ENCODE assay signal across 1 cellular context in the genomic region with DNA sequence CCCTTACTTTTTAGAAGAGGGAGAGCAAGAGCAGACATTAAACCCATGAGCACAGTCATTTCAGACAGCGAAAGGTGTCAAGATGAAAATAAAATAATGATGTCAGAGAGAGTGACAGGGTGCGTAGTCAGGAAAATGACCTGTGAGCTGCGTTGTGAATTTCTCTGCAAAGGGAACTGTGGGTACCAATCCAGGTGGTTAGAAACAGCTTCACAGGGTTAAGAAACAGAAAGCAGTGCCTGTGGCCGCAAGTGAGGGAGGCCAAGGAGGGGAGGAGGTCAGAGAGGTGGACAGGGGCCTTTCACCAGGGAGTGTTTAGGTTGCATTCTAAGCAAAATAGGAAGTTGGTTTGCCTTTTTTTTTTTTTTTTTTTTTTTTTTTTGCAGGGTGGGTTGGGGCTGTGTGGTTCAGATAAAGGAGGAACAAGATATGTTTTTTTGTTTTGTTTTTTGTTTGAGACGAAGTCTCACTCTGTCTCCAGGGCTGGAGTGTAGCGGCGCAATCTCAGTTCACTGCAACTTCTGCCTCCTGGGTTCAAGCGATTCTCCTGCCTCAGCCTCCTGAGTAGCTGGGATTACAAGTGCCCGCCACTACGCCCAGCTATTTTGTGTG.
A peak's percentile ranks its signal among the peaks of the same experiment; 100 is the strongest.
TF ChIP-seq lines count a peak whose summit lies in the region.

No MANE protein-coding gene starts in this region.

TF ChIP-seq in K562, 482 proteins besides CTCF, POLR2A, EP300 and RAD21 (continued from another document and continues in another):
- TF ChIP-seq, protein P1, sequence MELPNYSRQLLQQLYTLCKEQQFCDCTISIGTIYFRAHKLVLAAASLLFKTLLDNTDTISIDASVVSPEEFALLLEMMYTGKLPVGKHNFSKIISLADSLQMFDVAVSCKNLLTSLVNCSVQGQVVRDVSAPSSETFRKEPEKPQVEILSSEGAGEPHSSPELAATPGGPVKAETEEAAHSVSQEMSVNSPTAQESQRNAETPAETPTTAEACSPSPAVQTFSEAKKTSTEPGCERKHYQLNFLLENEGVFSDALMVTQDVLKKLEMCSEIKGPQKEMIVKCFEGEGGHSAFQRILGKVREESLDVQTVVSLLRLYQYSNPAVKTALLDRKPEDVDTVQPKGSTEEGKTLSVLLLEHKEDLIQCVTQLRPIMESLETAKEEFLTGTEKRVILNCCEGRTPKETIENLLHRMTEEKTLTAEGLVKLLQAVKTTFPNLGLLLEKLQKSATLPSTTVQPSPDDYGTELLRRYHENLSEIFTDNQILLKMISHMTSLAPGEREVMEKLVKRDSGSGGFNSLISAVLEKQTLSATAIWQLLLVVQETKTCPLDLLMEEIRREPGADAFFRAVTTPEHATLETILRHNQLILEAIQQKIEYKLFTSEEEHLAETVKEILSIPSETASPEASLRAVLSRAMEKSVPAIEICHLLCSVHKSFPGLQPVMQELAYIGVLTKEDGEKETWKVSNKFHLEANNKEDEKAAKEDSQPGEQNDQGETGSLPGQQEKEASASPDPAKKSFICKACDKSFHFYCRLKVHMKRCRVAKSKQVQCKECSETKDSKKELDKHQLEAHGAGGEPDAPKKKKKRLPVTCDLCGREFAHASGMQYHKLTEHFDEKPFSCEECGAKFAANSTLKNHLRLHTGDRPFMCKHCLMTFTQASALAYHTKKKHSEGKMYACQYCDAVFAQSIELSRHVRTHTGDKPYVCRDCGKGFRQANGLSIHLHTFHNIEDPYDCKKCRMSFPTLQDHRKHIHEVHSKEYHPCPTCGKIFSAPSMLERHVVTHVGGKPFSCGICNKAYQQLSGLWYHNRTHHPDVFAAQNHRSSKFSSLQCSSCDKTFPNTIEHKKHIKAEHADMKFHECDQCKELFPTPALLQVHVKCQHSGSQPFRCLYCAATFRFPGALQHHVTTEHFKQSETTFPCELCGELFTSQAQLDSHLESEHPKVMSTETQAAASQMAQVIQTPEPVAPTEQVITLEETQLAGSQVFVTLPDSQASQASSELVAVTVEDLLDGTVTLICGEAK (IDR thresholded peaks at IDR 0.05): no peak
- TF ChIP-seq, protein P1 (CRISPR knock-in tag; IDR thresholded peaks at IDR 0.05): no peak
- TF ChIP-seq ZFX (CRISPR knock-in tag; IDR thresholded peaks at IDR 0.05) (no peak), DLX4 (CRISPR knock-in tag; IDR thresholded peaks at IDR 0.05) (no peak), BACH1 (tag; IDR thresholded peaks at IDR 0.05) (no peak), ZNF165 (CRISPR knock-in tag; IDR thresholded peaks at IDR 0.05; ENCODE audit: borderline replicate concordance) (no peak), ZNF280B (CRISPR knock-in tag; IDR thresholded peaks at IDR 0.05) (no peak), BRCA1 (IDR thresholded peaks at IDR 0.05) (no peak), BRCA1 (CRISPR knock-in tag; IDR thresholded peaks at IDR 0.05) (no peak), SP1 (CRISPR knock-in tag; IDR thresholded peaks at IDR 0.05) (no peak), ZNF695 (CRISPR knock-in tag; IDR thresholded peaks at IDR 0.05) (no peak), SMARCA4 (IDR thresholded peaks at IDR 0.05) (peak; percentile 81), ZNF780A (CRISPR knock-in tag; IDR thresholded peaks at IDR 0.05) (no peak), TOE1 (IDR thresholded peaks at IDR 0.05; ENCODE audit: borderline replicate concordance) (no peak), TOE1 (CRISPR knock-in tag; IDR thresholded peaks at IDR 0.05; ENCODE audit: borderline replicate concordance, low read depth) (no peak), ARNT (IDR thresholded peaks at IDR 0.05) (no peak), ILK (tag; IDR thresholded peaks at IDR 0.05; ENCODE audit: borderline replicate concordance, low read depth) (no peak), SMARCE1 (IDR thresholded peaks at IDR 0.05) (peak; percentile 86), TAF1 (IDR thresholded peaks at IDR 0.05; ENCODE audit: control insufficient read depth, extremely low read depth, insufficient read depth, low read length, severe bottlenecking) (no peak), ZNF740 (CRISPR knock-in tag; IDR thresholded peaks at IDR 0.05) (no peak), ZNF740 (tag; IDR thresholded peaks at IDR 0.05) (no peak), MTA3 (IDR thresholded peaks at IDR 0.05; ENCODE audit: borderline replicate concordance) (no peak), CEBPG (CRISPR knock-in tag; IDR thresholded peaks at IDR 0.05) (no peak; the same call in 1 of the 2 replicates), CEBPG (tag; conservative IDR thresholded peaks at IDR 0.05 in 1 of 2, IDR thresholded peaks at IDR 0.05 in 1 of 2) (no peak), EZH2 (IDR thresholded peaks at IDR 0.05; ENCODE audit: borderline replicate concordance, low read depth, low read length) (no peak), DMBX1 (CRISPR knock-in tag; IDR thresholded peaks at IDR 0.05; ENCODE audit: borderline replicate concordance) (no peak), SMAD2 (IDR thresholded peaks at IDR 0.05; ENCODE audit: low read depth, low read length) (no peak), TAL1 (IDR thresholded peaks at IDR 0.05) (peak; percentile 62), ELF1 (tag; IDR thresholded peaks at IDR 0.05) (no peak), ATF4 (CRISPR knock-in tag; IDR thresholded peaks at IDR 0.05) (no peak), RBM39 (optimal IDR thresholded peaks at IDR 0.05; ENCODE audit: low read depth, low read length) (no peak)
- TF ChIP-seq, protein P2, sequence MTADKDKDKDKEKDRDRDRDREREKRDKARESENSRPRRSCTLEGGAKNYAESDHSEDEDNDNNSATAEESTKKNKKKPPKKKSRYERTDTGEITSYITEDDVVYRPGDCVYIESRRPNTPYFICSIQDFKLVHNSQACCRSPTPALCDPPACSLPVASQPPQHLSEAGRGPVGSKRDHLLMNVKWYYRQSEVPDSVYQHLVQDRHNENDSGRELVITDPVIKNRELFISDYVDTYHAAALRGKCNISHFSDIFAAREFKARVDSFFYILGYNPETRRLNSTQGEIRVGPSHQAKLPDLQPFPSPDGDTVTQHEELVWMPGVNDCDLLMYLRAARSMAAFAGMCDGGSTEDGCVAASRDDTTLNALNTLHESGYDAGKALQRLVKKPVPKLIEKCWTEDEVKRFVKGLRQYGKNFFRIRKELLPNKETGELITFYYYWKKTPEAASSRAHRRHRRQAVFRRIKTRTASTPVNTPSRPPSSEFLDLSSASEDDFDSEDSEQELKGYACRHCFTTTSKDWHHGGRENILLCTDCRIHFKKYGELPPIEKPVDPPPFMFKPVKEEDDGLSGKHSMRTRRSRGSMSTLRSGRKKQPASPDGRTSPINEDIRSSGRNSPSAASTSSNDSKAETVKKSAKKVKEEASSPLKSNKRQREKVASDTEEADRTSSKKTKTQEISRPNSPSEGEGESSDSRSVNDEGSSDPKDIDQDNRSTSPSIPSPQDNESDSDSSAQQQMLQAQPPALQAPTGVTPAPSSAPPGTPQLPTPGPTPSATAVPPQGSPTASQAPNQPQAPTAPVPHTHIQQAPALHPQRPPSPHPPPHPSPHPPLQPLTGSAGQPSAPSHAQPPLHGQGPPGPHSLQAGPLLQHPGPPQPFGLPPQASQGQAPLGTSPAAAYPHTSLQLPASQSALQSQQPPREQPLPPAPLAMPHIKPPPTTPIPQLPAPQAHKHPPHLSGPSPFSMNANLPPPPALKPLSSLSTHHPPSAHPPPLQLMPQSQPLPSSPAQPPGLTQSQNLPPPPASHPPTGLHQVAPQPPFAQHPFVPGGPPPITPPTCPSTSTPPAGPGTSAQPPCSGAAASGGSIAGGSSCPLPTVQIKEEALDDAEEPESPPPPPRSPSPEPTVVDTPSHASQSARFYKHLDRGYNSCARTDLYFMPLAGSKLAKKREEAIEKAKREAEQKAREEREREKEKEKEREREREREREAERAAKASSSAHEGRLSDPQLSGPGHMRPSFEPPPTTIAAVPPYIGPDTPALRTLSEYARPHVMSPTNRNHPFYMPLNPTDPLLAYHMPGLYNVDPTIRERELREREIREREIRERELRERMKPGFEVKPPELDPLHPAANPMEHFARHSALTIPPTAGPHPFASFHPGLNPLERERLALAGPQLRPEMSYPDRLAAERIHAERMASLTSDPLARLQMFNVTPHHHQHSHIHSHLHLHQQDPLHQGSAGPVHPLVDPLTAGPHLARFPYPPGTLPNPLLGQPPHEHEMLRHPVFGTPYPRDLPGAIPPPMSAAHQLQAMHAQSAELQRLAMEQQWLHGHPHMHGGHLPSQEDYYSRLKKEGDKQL (CRISPR knock-in tag; IDR thresholded peaks at IDR 0.05; ENCODE audit: borderline replicate concordance): no peak
- TF ChIP-seq, protein P3, sequence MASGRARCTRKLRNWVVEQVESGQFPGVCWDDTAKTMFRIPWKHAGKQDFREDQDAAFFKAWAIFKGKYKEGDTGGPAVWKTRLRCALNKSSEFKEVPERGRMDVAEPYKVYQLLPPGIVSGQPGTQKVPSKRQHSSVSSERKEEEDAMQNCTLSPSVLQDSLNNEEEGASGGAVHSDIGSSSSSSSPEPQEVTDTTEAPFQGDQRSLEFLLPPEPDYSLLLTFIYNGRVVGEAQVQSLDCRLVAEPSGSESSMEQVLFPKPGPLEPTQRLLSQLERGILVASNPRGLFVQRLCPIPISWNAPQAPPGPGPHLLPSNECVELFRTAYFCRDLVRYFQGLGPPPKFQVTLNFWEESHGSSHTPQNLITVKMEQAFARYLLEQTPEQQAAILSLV (tag; IDR thresholded peaks at IDR 0.05): no peak
- TF ChIP-seq, protein P4, sequence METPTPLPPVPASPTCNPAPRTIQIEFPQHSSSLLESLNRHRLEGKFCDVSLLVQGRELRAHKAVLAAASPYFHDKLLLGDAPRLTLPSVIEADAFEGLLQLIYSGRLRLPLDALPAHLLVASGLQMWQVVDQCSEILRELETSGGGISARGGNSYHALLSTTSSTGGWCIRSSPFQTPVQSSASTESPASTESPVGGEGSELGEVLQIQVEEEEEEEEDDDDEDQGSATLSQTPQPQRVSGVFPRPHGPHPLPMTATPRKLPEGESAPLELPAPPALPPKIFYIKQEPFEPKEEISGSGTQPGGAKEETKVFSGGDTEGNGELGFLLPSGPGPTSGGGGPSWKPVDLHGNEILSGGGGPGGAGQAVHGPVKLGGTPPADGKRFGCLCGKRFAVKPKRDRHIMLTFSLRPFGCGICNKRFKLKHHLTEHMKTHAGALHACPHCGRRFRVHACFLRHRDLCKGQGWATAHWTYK (CRISPR knock-in tag; IDR thresholded peaks at IDR 0.05): no peak
- TF ChIP-seq, protein P5, sequence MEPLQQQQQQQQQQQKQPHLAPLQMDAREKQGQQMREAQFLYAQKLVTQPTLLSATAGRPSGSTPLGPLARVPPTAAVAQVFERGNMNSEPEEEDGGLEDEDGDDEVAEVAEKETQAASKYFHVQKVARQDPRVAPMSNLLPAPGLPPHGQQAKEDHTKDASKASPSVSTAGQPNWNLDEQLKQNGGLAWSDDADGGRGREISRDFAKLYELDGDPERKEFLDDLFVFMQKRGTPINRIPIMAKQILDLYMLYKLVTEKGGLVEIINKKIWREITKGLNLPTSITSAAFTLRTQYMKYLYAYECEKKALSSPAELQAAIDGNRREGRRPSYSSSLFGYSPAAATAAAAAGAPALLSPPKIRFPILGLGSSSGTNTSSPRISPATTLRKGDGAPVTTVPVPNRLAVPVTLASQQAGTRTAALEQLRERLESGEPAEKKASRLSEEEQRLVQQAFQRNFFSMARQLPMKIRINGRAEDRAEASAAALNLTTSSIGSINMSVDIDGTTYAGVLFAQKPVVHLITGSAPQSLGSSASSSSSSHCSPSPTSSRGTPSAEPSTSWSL (CRISPR knock-in tag; IDR thresholded peaks at IDR 0.05; ENCODE audit: borderline replicate concordance): no peak
